Comparison of ENCODE assay signal across 1 cellular context in genomic region chr7:111953611-111954010, GRCh38.
TF ChIP-seq lines count a peak whose summit lies in the region.

No MANE protein-coding gene starts in this region.

TF ChIP-seq in GM12878, 131 proteins besides CTCF, POLR2A, EP300 and RAD21 (continued from another document):
- TF ChIP-seq ZNF687 (IDR thresholded peaks at IDR 0.05) (no peak), SUZ12 (IDR thresholded peaks at IDR 0.05; ENCODE audit: unreplicated experiment) (no peak), ELK1 (IDR thresholded peaks at IDR 0.05; ENCODE audit: low read depth, low read length) (no peak)
